ENCODE assay signal across 17 cellular contexts in the genomic region with DNA sequence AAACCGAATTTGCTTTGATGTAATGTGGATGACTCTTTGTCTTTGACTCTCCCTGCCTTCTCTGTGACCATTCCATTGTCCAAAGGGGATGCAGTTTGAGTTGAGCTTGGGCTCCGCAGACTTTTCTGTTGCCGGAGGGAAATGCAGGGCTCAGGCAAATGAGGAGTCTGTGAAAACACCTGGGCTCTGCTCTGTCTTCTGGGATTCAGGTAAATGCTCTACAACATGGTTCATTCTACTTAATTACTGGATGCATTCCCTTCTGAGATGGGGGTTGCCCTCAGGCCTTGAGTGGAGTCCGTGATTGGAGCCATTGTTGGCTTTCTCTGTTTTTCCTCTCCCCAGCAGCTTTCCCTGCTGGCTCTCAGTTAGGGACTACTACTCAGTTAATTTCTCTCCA. TPM values are rescaled to one million over a fixed set of nuclear protein-coding genes. Genes with fewer than 3 reads are reported as not detected.
A peak's percentile ranks its signal among the peaks of the same experiment; 100 is the strongest.
DNase-seq lines count a peak whose midpoint lies in the region; ATAC-seq and TF ChIP-seq lines count a peak whose summit lies in the region.
"Had no signal": no experiment of that assay in that cellular context is flagged by ENCODE, and none has a peak within 500 bp of the region (broad histone marks: within the 10 kb centered on the region; RNA-seq: fewer than 3 reads in every experiment).

No MANE protein-coding gene starts in this region.

- no peaks in the 10 kb centered on the region for H3K9me3 Mint-ChIP-seq in neural progenitor cell
- H3K9me3 Mint-ChIP-seq: CD4-positive, alpha-beta T cell had no signal

- no peaks in the 10 kb centered on the region for H3K9me3 ChIP-seq in neural progenitor cell (ENCODE audit: low read depth)
- H3K9me3 ChIP-seq: A549, Caco-2, HAP-1 had no signal

- peaks cover 2% of the 10 kb centered on the region for H3K27me3 Mint-ChIP-seq in neural progenitor cell (ENCODE audit: insufficient read depth, low read depth)
- H3K27me3 Mint-ChIP-seq: CD4-positive, alpha-beta T cell had no signal

- intact Hi-C loops in left colon (cut with DNase I, micrococcal nuclease), result no loop called here

- peak; percentile 16 for DNase-seq in NCI-H146 (lab: John Stamatoyannopoulos, UW)
- DNase-seq in NCI-H146 treated with DMSO at 0.1 percent for 48 hours (lab: John Stamatoyannopoulos, UW; ENCODE audit: unreplicated experiment), result no peak
- peak; percentile 82 for DNase-seq in NCI-H69 (lab: John Stamatoyannopoulos, UW)
- no peak for DNase-seq in neural progenitor cell (ENCODE audit: low spot score)
- DNase-seq in HUDEP-2 (lab: John Stamatoyannopoulos, UW; ENCODE audit: unreplicated experiment in 76 of 76), result no peak
- no peak for DNase-seq in left colon
- DNase-seq: Caco-2; CD4-positive, alpha-beta T cell; DMS79; GF-D8; GM23248 had no signal

- no peaks in the 10 kb centered on the region for H3K36me3 ChIP-seq in neural progenitor cell
- H3K36me3 ChIP-seq: HAP-1 had no signal

- no peaks in the 10 kb centered on the region for H3K27me3 ChIP-seq in neural progenitor cell

- no peak overlapping the region for H3K4me3 ChIP-seq in neural progenitor cell
- H3K4me3 ChIP-seq: A549, GM23248, HAP-1 had no signal

- ATAC-seq in GM21723 (IDR thresholded peaks at IDR 0.05; ENCODE audit: unreplicated experiment), result no peak
- ATAC-seq in left colon, result no peak
- ATAC-seq: A549 had no signal

- peak overlapping the region; percentile 65 for H2AFZ ChIP-seq in neural progenitor cell (replicated peaks)
- H2AFZ ChIP-seq: GM23248 had no signal

- peaks cover 13% of the 10 kb centered on the region for H3K4me1 Mint-ChIP-seq in neural progenitor cell

- no peaks in the 10 kb centered on the region for H3K36me3 Mint-ChIP-seq in neural progenitor cell

- H3K27ac Mint-ChIP-seq in neural progenitor cell, result no peak overlapping the region
- H3K27ac Mint-ChIP-seq: CD4-positive, alpha-beta T cell had no signal

- peak overlapping the region; percentile 31 for H3K27ac ChIP-seq in neural progenitor cell
- H3K27ac ChIP-seq: 22Rv1, A549, C4-2B, GM23248 had no signal

- H3F3A ChIP-seq in neural progenitor cell (ENCODE audit: low read depth), result peaks cover 5% of the 10 kb centered on the region

- H3K4me1 ChIP-seq in neural progenitor cell, result peaks cover 25% of the 10 kb centered on the region
- H3K4me1 ChIP-seq: A549, Caco-2, HAP-1 had no signal

- H3K9ac ChIP-seq in neural progenitor cell, result no peak overlapping the region
- H3K9ac ChIP-seq: GM23248 had no signal

- TF ChIP-seq CTCF in neural progenitor cell (IDR thresholded peaks at IDR 0.05), result no peak

- no peak overlapping the region for H3K4me3 Mint-ChIP-seq in neural progenitor cell
- H3K4me3 Mint-ChIP-seq: CD4-positive, alpha-beta T cell had no signal

- H4K20me1 ChIP-seq in neural progenitor cell (ENCODE audit: low read depth), result no peaks in the 10 kb centered on the region

- no peaks in the 10 kb centered on the region for H3K79me2 ChIP-seq in neural progenitor cell (ENCODE audit: low read depth)

- H3K4me2 ChIP-seq in neural progenitor cell, result peak overlapping the region; percentile 22
- H3K4me2 ChIP-seq: A549 had no signal

RNA-seq across cellular contexts. Expression of a gene that starts 26.4 kb away (rescaled TPM):
- 0.34 and 1.7 TPM in 2 replicates for total RNA-seq in neural progenitor cell (ENCODE audit: low replicate concordance)
- 10 to 100 TPM; 12.4 to 13.5 TPM for total RNA-seq in left colon
- total RNA-seq: Daoy, GM23248 had no signal

RNA-seq across cellular contexts. Expression of a gene that starts 38.5 kb away (rescaled TPM):
- total RNA-seq in neural progenitor cell (ENCODE audit: low replicate concordance) (not detected in 2 replicates), left colon (under 1 TPM; 0.50 to 0.89 TPM)
- total RNA-seq: Caco-2, GM23248 had no signal

Comparison
In these comparisons a context has a peak if more than half of its experiments do, and no peak if none do; other contexts are left out.
1. DNase-seq: peak in NCI-H146 (single experiment) and NCI-H69 (single experiment); none in NCI-H146 treated with DMSO at 0.1 percent for 48 hours (single experiment), neural progenitor cell (single experiment), HUDEP-2 (0 of 76) and left colon (0 of 2).